Comparison of ENCODE assay signal across 8 cellular contexts in genomic region chr20:18507218-18508191, GRCh38. TPM values are rescaled to one million over a fixed set of nuclear protein-coding genes. Genes with fewer than 3 reads are reported as not detected.
A peak's percentile ranks its signal among the peaks of the same experiment; 100 is the strongest.
DNase-seq lines count a peak whose midpoint lies in the region; ATAC-seq and TF ChIP-seq lines count a peak whose summit lies in the region.

Gene SEC23B (plus strand): TSS chr20:18507940. CDS start chr20:18510836, 2,896 bp downstream.

- TF ChIP-seq CTCF in Calu3 (IDR thresholded peaks at IDR 0.05; ENCODE audit: unreplicated experiment) (no peak), OCI-LY1 (IDR thresholded peaks at IDR 0.05; ENCODE audit: low read length) (no peak)

- H3K9me3 ChIP-seq in HUES64 (ENCODE audit: insufficient read depth, low read depth, low read length) (no peaks in the 10 kb centered on the region), OCI-LY1 (ENCODE audit: low read length) (no peaks in the 10 kb centered on the region)

- H3F3A ChIP-seq in OCI-LY1 (ENCODE audit: insufficient read depth, low read length): no peaks in the 10 kb centered on the region

- no peaks in the 10 kb centered on the region for H4K20me1 ChIP-seq in OCI-LY1 (ENCODE audit: insufficient read depth, low read length)

- peak within 1 kb of the TSS; percentile 83 for H3K9ac ChIP-seq in HUES64 (ENCODE audit: low read depth, low read length)
- H3K9ac ChIP-seq in OCI-LY1 (ENCODE audit: low read length): peak within 1 kb of the TSS; percentile 65

- peak within 1 kb of the TSS; percentile 87 for H3K4me3 Mint-ChIP-seq in Calu3 (ENCODE audit: low read depth, unreplicated experiment)

- H3K4me2 ChIP-seq in OCI-LY1 (ENCODE audit: low read length): peak within 1 kb of the TSS; percentile 93

- peaks cover 32% of the 10 kb centered on the region for H3K36me3 ChIP-seq in HUES64 (ENCODE audit: insufficient read depth, low read length)
- peaks cover 25% of the 10 kb centered on the region; the same call in 1 of the 2 replicates for H3K36me3 ChIP-seq in OCI-LY1 (ENCODE audit: insufficient read depth, low read length)

- peak; percentile 94 for ATAC-seq in GM21447 (IDR thresholded peaks at IDR 0.05; ENCODE audit: unreplicated experiment)

- CTCF ChIA-PET in Calu3 (lab: Charles Lee): no interaction called here

- H3K27me3 ChIP-seq in HUES64 (ENCODE audit: insufficient read depth, low read length) (no peaks in the 10 kb centered on the region), OCI-LY1 (ENCODE audit: insufficient read depth, low read length) (no peaks in the 10 kb centered on the region)

- peak within 1 kb of the TSS; percentile 96 for H3K27ac Mint-ChIP-seq in Calu3 (ENCODE audit: unreplicated experiment)

- no peaks in the 10 kb centered on the region for H3K9me2 ChIP-seq in OCI-LY1 (ENCODE audit: low read depth, low read length)

- H3K9me3 Mint-ChIP-seq in Calu3 (ENCODE audit: low read depth, unreplicated experiment): no peaks in the 10 kb centered on the region

- H3K27ac ChIP-seq in HUES64 (ENCODE audit: low read depth, low read length) (peak within 1 kb of the TSS; percentile 96), OCI-LY1 (ENCODE audit: low read depth, low read length, poor library complexity, severe bottlenecking) (peak within 1 kb of the TSS; percentile 91)

- no peaks in the 10 kb centered on the region for H3K4me1 Mint-ChIP-seq in Calu3 (ENCODE audit: low read depth, unreplicated experiment)

- in situ Hi-C loops in endometrial microvascular endothelial cells (cut with HindIII; ENCODE audit: inconsistent ontology term, low pct_unique_long_range_greater_than_20kb, low sequenced_read_pairs): no loop called here

- no TSS peak for BruUV-seq in Calu3 (replicated peaks; lab: Mats Ljungman, UMichigan)

- intact Hi-C loops in Calu3 (cut with micrococcal nuclease; ENCODE audit: unreplicated experiment): no loop called here

- H2AFZ ChIP-seq in OCI-LY1 (ENCODE audit: low read length): peak within 1 kb of the TSS; percentile 11; the same call in 1 of the 2 replicates

- DNase-seq in Calu3 (peak; percentile 78), mesenteric fat pad (ENCODE audit: low spot score) (peak; percentile 98)
- DNase-seq in activated CD8-positive, alpha-beta memory T cell treated with anti-CD3 and anti-CD28 coated beads, Interleukin-2, amount 50 U/mL, for 4 hours: peak; percentile 97
- peak; percentile 92 for DNase-seq in stimulated activated CD8-positive, alpha-beta memory T cell treated with anti-CD3 and anti-CD28 coated beads, Interleukin-15, amount 100 ng/mL, for 24 hours (ENCODE audit: low read depth)

- H3K36me3 Mint-ChIP-seq in Calu3 (ENCODE audit: insufficient read depth, unreplicated experiment): peaks cover 26% of the 10 kb centered on the region

- H3K4me3 ChIP-seq in HUES64 (ENCODE audit: low read length) (peak within 1 kb of the TSS; percentile 65), OCI-LY1 (ENCODE audit: low read depth, low read length, poor library complexity, severe bottlenecking) (peak within 1 kb of the TSS; percentile 78)

- no peaks in the 10 kb centered on the region for H3K27me3 Mint-ChIP-seq in Calu3 (ENCODE audit: unreplicated experiment)

- H3K79me2 ChIP-seq in OCI-LY1 (ENCODE audit: insufficient read depth, low read length): peaks cover 6% of the 10 kb centered on the region; the same call in 1 of the 2 replicates

- 0 out of 2 replicates have a peak, but pooled peaks cover 3% of the 10 kb centered on the region for H3K4me1 ChIP-seq in HUES64 (ENCODE audit: insufficient read depth, low read length)
- peaks cover 21% of the 10 kb centered on the region for H3K4me1 ChIP-seq in OCI-LY1 (ENCODE audit: insufficient read depth, low read length, severe bottlenecking)

- under 1% methylated on average over 68 of the region's 69 CpGs for WGBS in HUES64

RNA-seq across cellular contexts. Expression of gene SEC23B, which starts in this region (rescaled TPM):
- total RNA-seq in Calu3 (2022) (22.0 and 26.3 TPM in 2 replicates), endometrial microvascular endothelial cells (ENCODE audit: inconsistent ontology term) (49.6 TPM), mesenteric fat pad (43.6 TPM)
- 43.8 TPM for polyA plus RNA-seq in HUES64 (2013, experiment 1 of 2)
- polyA plus RNA-seq in HUES64 (2013, experiment 2 of 2): 40.2 TPM

Comparison
In these comparisons a context has a peak if more than half of its experiments do, and no peak if none do; other contexts are left out.
1. Peak in every context shown above with its lines: DNase-seq, ATAC-seq, H3K4me3 ChIP-seq and H3K27ac ChIP-seq.